17 cellular contexts compared by ENCODE assay signal in the genomic region with DNA sequence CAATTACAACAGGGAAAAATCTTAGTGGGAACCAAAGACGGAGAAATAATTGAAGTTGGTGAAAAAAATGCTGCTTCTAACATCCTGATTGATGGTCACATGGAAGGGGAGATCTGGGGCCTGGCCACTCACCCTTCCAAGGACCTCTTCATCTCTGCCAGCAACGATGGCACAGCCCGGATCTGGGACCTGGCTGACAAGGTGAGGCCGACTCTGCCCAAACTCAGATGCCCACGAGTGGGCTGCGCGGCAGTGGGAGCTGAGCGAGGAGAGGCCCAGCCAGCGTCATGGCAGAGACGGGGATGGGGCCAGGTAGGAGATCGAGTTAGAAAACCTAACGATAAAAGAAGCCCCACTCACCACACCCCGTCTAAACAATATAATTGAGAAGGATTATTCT.
DNase-seq lines count a peak whose midpoint lies in the region; ATAC-seq, FAIRE-seq and TF ChIP-seq lines count a peak whose summit lies in the region.
"Had no signal": no experiment of that assay in that cellular context is flagged by ENCODE, and none has a peak within 500 bp of the region (broad histone marks: within the 10 kb centered on the region; RNA-seq: fewer than 3 reads in every experiment).

No MANE protein-coding gene starts in this region.

- H2BK120ac ChIP-seq in H1 (replicated peaks; ENCODE audit: low read depth, low read length), result no peak overlapping the region

- TF ChIP-seq RAD21 in H1 (IDR thresholded peaks at IDR 0.05 in 1 of 2, conservative IDR thresholded peaks at IDR 0.05 in 1 of 2; ENCODE audit: low read depth in 2 of 2, low read length in 2 of 2), result no peak

- H3K27ac ChIP-seq in H1 (ENCODE audit: low read depth, low read length) (no peak overlapping the region), spleen (no peak overlapping the region)
- H3K27ac ChIP-seq: BLaER1 treated with 17β-estradiol and CSF1 and Interleukin-3, amounts not matched to agents 10 nM and 100 nM; HL-60 had no signal

- intact Hi-C loops in natural killer cell (cut with micrococcal nuclease), result no loop called here
- intact Hi-C loops in spleen (cut with DNase I; ENCODE audit: low total_unique reads), result no loop called here
- intact Hi-C loops in mucosa of descending colon (cut with DNase I, micrococcal nuclease), result no loop called here

- no peaks in the 10 kb centered on the region; the same call in 1 of the 2 replicates for H3K79me1 ChIP-seq in H1 (ENCODE audit: low read depth, low read length)

- POLR2A ChIA-PET in H1 (lab: Charles Lee; ENCODE audit: partially characterized antibody), result interaction anchor here (0.8 kb wide), 1 partner anchor 9 kb away, joined by 3 read pairs; no protein-coding TSS in a partner anchor

- ATAC-seq in natural killer cell (no peak), HG03095 (IDR thresholded peaks at IDR 0.05; ENCODE audit: unreplicated experiment) (no peak), mucosa of descending colon (no peak)
- ATAC-seq in natural killer cell treated with Interleukin-12 subunit alpha and Interleukin-12 subunit beta and Interleukin-15 and Interleukin-18, amount 100 ng/mL, for 72 hours, result no peak

- peak overlapping the region; percentile 17 for H3K4me3 Mint-ChIP-seq in natural killer cell
- no peak overlapping the region for H3K4me3 Mint-ChIP-seq in natural killer cell treated with Interleukin-12 subunit alpha and Interleukin-12 subunit beta and Interleukin-15 and Interleukin-18, amount 100 ng/mL, for 72 hours
- H3K4me3 Mint-ChIP-seq: CD4-positive, alpha-beta memory T cell had no signal

- H3K4me3 ChIP-seq in H1 (ENCODE audit: extremely low read depth in 1 of 4, insufficient read depth in 2 of 4, low read depth in 3 of 4, low read length in 4 of 4) (no peak overlapping the region), spleen (no peak overlapping the region), mucosa of descending colon (no peak overlapping the region)
- H3K4me3 ChIP-seq: BLaER1 treated with 17β-estradiol and CSF1 and Interleukin-3, amounts not matched to agents 10 nM and 100 nM; HAP-1 had no signal

- no peak overlapping the region for H2BK15ac ChIP-seq in H1 (ENCODE audit: low read length)

- peak overlapping the region; percentile 31; the same call in 1 of the 2 replicates for H4K8ac ChIP-seq in H1 (ENCODE audit: extremely low read depth, insufficient read depth, low read length)

- H3K23ac ChIP-seq in H1 (ENCODE audit: insufficient read length), result no peak overlapping the region

- H2AFZ ChIP-seq in H1 (ENCODE audit: low read length), result no peak overlapping the region

- H3K4me2 ChIP-seq in H1 (ENCODE audit: insufficient read depth in 1 of 2, low read depth in 2 of 2, low read length in 2 of 2), result no peak overlapping the region
- H3K4me2 ChIP-seq: BLaER1 treated with 17β-estradiol and CSF1 and Interleukin-3, amounts not matched to agents 10 nM and 100 nM had no signal

- no peak for TF ChIP-seq CTCF in natural killer cell (IDR thresholded peaks at IDR 0.05)
- no peak for TF ChIP-seq CTCF in H1 (IDR thresholded peaks at IDR 0.05; ENCODE audit: control extremely low read depth in 1 of 3, insufficient read depth in 1 of 3, low read depth in 1 of 3, low read length in 3 of 3)
- TF ChIP-seq CTCF in spleen (IDR thresholded peaks at IDR 0.05 in 8 of 11, conservative IDR thresholded peaks at IDR 0.05 in 3 of 11), result no peak
- no peak for TF ChIP-seq CTCF in mucosa of descending colon (IDR thresholded peaks at IDR 0.05)

- DNase-seq in natural killer cell (no peak), H1 (ENCODE audit: low read depth in 1 of 2, low spot score in 2 of 2) (no peak), spleen (peak; percentile 51), amygdala (lab: John Stamatoyannopoulos, UW) (no peak), mucosa of descending colon (no peak), NCI-H1694 (lab: John Stamatoyannopoulos, UW) (no peak)
- DNase-seq in natural killer cell treated with Interleukin-12 subunit alpha and Interleukin-12 subunit beta and Interleukin-15 and Interleukin-18, amount 100 ng/mL, for 72 hours (ENCODE audit: low spot score), result no peak
- DNase-seq: ACHN; CD4-positive, alpha-beta memory T cell; DMS79; GOT3 had no signal

- H3K18ac ChIP-seq in H1 (ENCODE audit: extremely low read depth, low read length), result no peak overlapping the region

- TF ChIP-seq EP300 in H1 (IDR thresholded peaks at IDR 0.05; ENCODE audit: borderline replicate concordance in 1 of 2, low read depth in 2 of 2, low read length in 2 of 2), result no peak

- peaks cover 28 to 33% of the 10 kb centered on the region in 2 donors for H3K4me1 Mint-ChIP-seq in natural killer cell
- H3K4me1 Mint-ChIP-seq in natural killer cell treated with Interleukin-12 subunit alpha and Interleukin-12 subunit beta and Interleukin-15 and Interleukin-18, amount 100 ng/mL, for 72 hours (ENCODE audit: low read depth in 2 of 2), result peaks cover 20 to 31% of the 10 kb centered on the region in 2 donors

- H3K9me3 Mint-ChIP-seq in natural killer cell, result no peaks in the 10 kb centered on the region
- H3K9me3 Mint-ChIP-seq in natural killer cell treated with Interleukin-12 subunit alpha and Interleukin-12 subunit beta and Interleukin-15 and Interleukin-18, amount 100 ng/mL, for 72 hours, result peaks cover 3% of the 10 kb centered on the region

- H3K4me1 ChIP-seq in H1 (replicated peaks in 1 of 4; ENCODE audit: control insufficient read depth in 3 of 4, insufficient read depth in 4 of 4, low read length in 3 of 4), result peaks cover 2 to 8% (median 3%) of the 10 kb centered on the region in 4 experiments; a peak in 5 of 7 replicates
- peaks cover 0 to 19% (median 7%) of the 10 kb centered on the region in 6 donors for H3K4me1 ChIP-seq in spleen
- H3K4me1 ChIP-seq in mucosa of descending colon (ENCODE audit: low read depth), result peaks cover 4% of the 10 kb centered on the region
- H3K4me1 ChIP-seq: HAP-1 had no signal

- no peak overlapping the region for H2BK5ac ChIP-seq in H1 (ENCODE audit: low read depth, low read length)

- no peaks in the 10 kb centered on the region for H3K27me3 Mint-ChIP-seq in natural killer cell (ENCODE audit: low read depth in 2 of 2)
- no peaks in the 10 kb centered on the region for H3K27me3 Mint-ChIP-seq in natural killer cell treated with Interleukin-12 subunit alpha and Interleukin-12 subunit beta and Interleukin-15 and Interleukin-18, amount 100 ng/mL, for 72 hours
- H3K27me3 Mint-ChIP-seq: CD4-positive, alpha-beta memory T cell had no signal

- 92% methylated on average over 13 of the region's 13 CpGs; no CpG with 5 or more reads in 1 of the 2 experiments for WGBS in H1 (ENCODE audit: extremely low coverage in 1 of 2, insufficient coverage in 1 of 2, insufficient read length in 1 of 2, insufficient replicate concordance in 2 of 2, low coverage in 1 of 2, low lambda C conversion rate in 2 of 2, missing lambda C conversion rate in 1 of 2), 2 experiments
- 93 to 97% (median 94%) methylated on average over 13 of the region's 13 CpGs for WGBS in spleen, 5 donors

- no peak overlapping the region for H3K4ac ChIP-seq in H1 (replicated peaks; ENCODE audit: insufficient read length, low read depth, low read length)

- no peak overlapping the region for H4K5ac ChIP-seq in H1 (ENCODE audit: insufficient read length, low read depth, low read length)

- H4K91ac ChIP-seq in H1 (replicated peaks; ENCODE audit: insufficient read length, low read length), result no peak overlapping the region

- no peak overlapping the region for H3K56ac ChIP-seq in H1 (replicated peaks; ENCODE audit: insufficient read length, low read depth, low read length)

- H3K23me2 ChIP-seq in H1 (ENCODE audit: low read depth, low read length), result no peaks in the 10 kb centered on the region

- no peak overlapping the region for H3K14ac ChIP-seq in H1 (ENCODE audit: insufficient read length)

- CTCF ChIA-PET in H1 (lab: Charles Lee; ENCODE audit: partially characterized antibody), result no interaction called here

- no peaks in the 10 kb centered on the region for H4K20me1 ChIP-seq in H1 (replicated peaks in 1 of 2; ENCODE audit: control insufficient read depth in 1 of 2, insufficient read depth in 2 of 2, low read length in 2 of 2)

- no peaks in the 10 kb centered on the region for H3K36me3 Mint-ChIP-seq in natural killer cell
- no peaks in the 10 kb centered on the region for H3K36me3 Mint-ChIP-seq in natural killer cell treated with Interleukin-12 subunit alpha and Interleukin-12 subunit beta and Interleukin-15 and Interleukin-18, amount 100 ng/mL, for 72 hours

- no peak overlapping the region for H2BK20ac ChIP-seq in H1 (ENCODE audit: low read length)

- H3K27me3 ChIP-seq in H1 (replicated peaks in 1 of 4; ENCODE audit: control insufficient read depth in 3 of 4, extremely low read depth in 1 of 4, insufficient read depth in 3 of 4, low read length in 3 of 4) (no peaks in the 10 kb centered on the region), spleen (replicated peaks in 1 of 7) (no peaks in the 10 kb centered on the region)
- H3K27me3 ChIP-seq: BLaER1 treated with 17β-estradiol and CSF1 and Interleukin-3, amounts not matched to agents 10 nM and 100 nM had no signal

- no peak overlapping the region for H2BK12ac ChIP-seq in H1 (ENCODE audit: low read depth, low read length)

- no peak overlapping the region for H3K27ac Mint-ChIP-seq in natural killer cell
- H3K27ac Mint-ChIP-seq in natural killer cell treated with Interleukin-12 subunit alpha and Interleukin-12 subunit beta and Interleukin-15 and Interleukin-18, amount 100 ng/mL, for 72 hours, result no peak overlapping the region

- no peaks in the 10 kb centered on the region for H3K79me2 ChIP-seq in H1 (ENCODE audit: control insufficient read depth in 1 of 2, insufficient read depth in 2 of 2, low read length in 2 of 2)

- H3K9ac ChIP-seq in H1 (replicated peaks in 1 of 4; ENCODE audit: extremely low read depth in 1 of 4, low read depth in 3 of 4, low read length in 3 of 4), result no peak overlapping the region
- H3K9ac ChIP-seq: BLaER1 treated with 17β-estradiol and CSF1 and Interleukin-3, amounts not matched to agents 10 nM and 100 nM had no signal

- no peak for TF ChIP-seq POLR2A in H1 (IDR thresholded peaks at IDR 0.05; ENCODE audit: control extremely low read depth in 1 of 2, low read depth in 2 of 2, low read length in 2 of 2)
- no peak for TF ChIP-seq POLR2A in spleen (IDR thresholded peaks at IDR 0.05)

- FAIRE-seq in H1 (lab: Jason Lieb, UNC), result no peak
- FAIRE-seq: G401.6, GM19239 had no signal

- H3K36me3 ChIP-seq in H1 (ENCODE audit: control insufficient read depth in 2 of 4, insufficient read depth in 4 of 4, low read length in 3 of 4) (no peaks in the 10 kb centered on the region), spleen (peaks cover 0 to 19% (median 0%) of the 10 kb centered on the region in 6 donors), mucosa of descending colon (ENCODE audit: low read depth) (no peaks in the 10 kb centered on the region)
- H3K36me3 ChIP-seq: HAP-1 had no signal

- no peak overlapping the region for H2AK5ac ChIP-seq in H1 (ENCODE audit: low read depth, low read length)

- no peaks in the 10 kb centered on the region for H3K9me3 ChIP-seq in H1 (ENCODE audit: insufficient read depth in 2 of 2, low read depth in 1 of 2, low read length in 1 of 2)
- no peaks in the 10 kb centered on the region for H3K9me3 ChIP-seq in spleen
- H3K9me3 ChIP-seq in mucosa of descending colon, result no peaks in the 10 kb centered on the region
- H3K9me3 ChIP-seq: BLaER1 treated with 17β-estradiol and CSF1 and Interleukin-3, amounts not matched to agents 10 nM and 100 nM; HAP-1 had no signal

TF ChIP-seq in H1, 55 proteins besides CTCF, POLR2A, EP300 and RAD21 (continues in another document):
- no peak for TF ChIP-seq SIN3A (conservative IDR thresholded peaks at IDR 0.05 in 1 of 2, IDR thresholded peaks at IDR 0.05 in 1 of 2; ENCODE audit: low read depth in 1 of 2, low read length in 2 of 2)
